1 cellular context compared by ENCODE assay signal in genomic region chr1:186330758-186331157, GRCh38.
TF ChIP-seq lines count a peak whose summit lies in the region.

No MANE protein-coding gene starts in this region.

TF ChIP-seq in H1, 55 proteins besides CTCF, POLR2A, EP300 and RAD21:
- TF ChIP-seq CEBPB (IDR thresholded peaks at IDR 0.05; ENCODE audit: low read depth, low read length) = no peak
- no peak for TF ChIP-seq POLR2AphosphoS5 (IDR thresholded peaks at IDR 0.05; ENCODE audit: low read depth, low read length)
- TF ChIP-seq KDM4A (IDR thresholded peaks at IDR 0.05; ENCODE audit: low read depth, low read length, severe bottlenecking) = no peak
- no peak for TF ChIP-seq ASH2L (IDR thresholded peaks at IDR 0.05; ENCODE audit: low read length)
